In the genomic region with DNA sequence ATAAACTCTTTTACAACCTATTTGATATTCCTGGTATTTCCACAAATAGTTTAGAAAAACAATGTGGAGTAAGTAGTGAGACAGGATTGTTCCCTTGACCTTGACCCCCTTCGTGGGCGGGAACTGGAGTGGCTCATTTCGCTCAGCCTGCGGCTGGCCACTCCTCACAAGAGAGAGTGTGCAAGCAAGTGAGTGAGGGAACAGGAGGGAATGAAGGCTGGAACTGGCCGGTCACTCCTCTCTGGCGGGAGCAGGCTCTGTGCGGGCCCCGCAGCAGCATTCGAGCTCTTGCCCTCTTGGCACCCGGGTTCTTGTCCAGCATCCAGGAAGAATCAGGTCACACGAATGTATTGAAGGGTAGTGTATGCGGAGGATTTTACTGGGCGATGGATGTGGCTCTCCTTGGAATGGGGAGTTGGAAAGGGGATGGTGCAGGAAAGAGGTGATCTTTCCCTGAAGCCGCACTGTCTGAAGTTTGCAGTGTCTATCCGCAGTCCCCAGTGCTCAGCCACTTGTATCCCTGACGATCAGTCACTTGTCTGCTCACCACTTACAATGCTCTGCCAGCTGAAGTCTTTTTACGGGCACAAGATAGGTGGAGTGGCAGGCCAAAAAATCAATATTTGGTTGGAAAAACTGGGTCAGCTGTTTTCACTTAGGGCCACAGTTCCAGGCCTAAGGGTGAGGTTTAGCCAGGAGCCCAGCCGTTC, we compare ENCODE assay signal across 2 cellular contexts.
TF ChIP-seq lines count a peak whose summit lies in the region.

No MANE protein-coding gene starts in this region.

TF ChIP-seq in HCT116, 20 proteins besides CTCF, POLR2A, EP300 and RAD21:
- peak; percentile 24; the same call in 1 of the 2 replicates for TF ChIP-seq FOSL1 (IDR thresholded peaks at IDR 0.05; ENCODE audit: low read depth)
- no peak for TF ChIP-seq EZH2 (IDR thresholded peaks at IDR 0.05)

TF ChIP-seq in H1, 55 proteins besides CTCF, POLR2A, EP300 and RAD21:
- no peak for TF ChIP-seq SUZ12 (IDR thresholded peaks at IDR 0.05; ENCODE audit: low read length)
- no peak for TF ChIP-seq GABPA (IDR thresholded peaks at IDR 0.05; ENCODE audit: borderline replicate concordance, insufficient read depth, low read length)
- no peak for TF ChIP-seq NRF1 (IDR thresholded peaks at IDR 0.05; ENCODE audit: low read depth, low read length)
